ENCODE assay signal across 12 cellular contexts in genomic region chr1:8905582-8906191, GRCh38. TPM values are rescaled to one million over a fixed set of nuclear protein-coding genes. Genes with fewer than 3 reads are reported as not detected.
DNase-seq lines count a peak whose midpoint lies in the region; ATAC-seq and TF ChIP-seq lines count a peak whose summit lies in the region.
"Had no signal": no experiment of that assay in that cellular context is flagged by ENCODE, and none has a peak within 500 bp of the region (broad histone marks: within the 10 kb centered on the region; RNA-seq: fewer than 3 reads in every experiment).

No MANE protein-coding gene starts in this region.

- peak overlapping the region in 4 of 7 donors; percentile 6 to 73 (median 46) for H3K27ac Mint-ChIP-seq in CD4-positive, alpha-beta memory T cell
- peak overlapping the region; percentile 58 for H3K27ac Mint-ChIP-seq in nephron progenitor cell

- no peak overlapping the region for H3K27ac ChIP-seq in CD4-positive, alpha-beta memory T cell (ENCODE audit: low read depth, low read length)

- CTCF ChIA-PET in CD4-positive, alpha-beta memory T cell (lab: Charles Lee; ENCODE audit: partially characterized antibody), result no interaction called here

- DNase-seq in CD4-positive, alpha-beta memory T cell, result no peak
- peak; percentile 15 for DNase-seq in RPMI7951 (ENCODE audit: low read depth)
- DNase-seq in choroid plexus epithelial cell (ENCODE audit: low read depth), result peak; percentile 30
- no peak for DNase-seq in nephron progenitor cell
- no peak for DNase-seq in NCI-H1930 (lab: John Stamatoyannopoulos, UW)
- no peak for DNase-seq in BE2C
- DNase-seq: amygdala, NCI-H187 treated with DMSO at 0.1 percent for 48 hours had no signal

- no peak overlapping the region for H3K4me3 Mint-ChIP-seq in CD4-positive, alpha-beta memory T cell
- H3K4me3 Mint-ChIP-seq in nephron progenitor cell, result no peak overlapping the region

- H3K9me3 ChIP-seq in CD4-positive, alpha-beta memory T cell (ENCODE audit: control insufficient read depth in 1 of 2, low read length in 2 of 2), result no peaks in the 10 kb centered on the region
- H3K9me3 ChIP-seq in BE2C, result no peaks in the 10 kb centered on the region
- H3K9me3 ChIP-seq: prostate gland had no signal

- peaks cover 2% of the 10 kb centered on the region for H3K4me1 ChIP-seq in CD4-positive, alpha-beta memory T cell (ENCODE audit: insufficient read depth, low read length)
- H3K4me1 ChIP-seq in BE2C, result no peaks in the 10 kb centered on the region
- H3K4me1 ChIP-seq: prostate gland had no signal

- ATAC-seq in GM21717 (IDR thresholded peaks at IDR 0.05; ENCODE audit: unreplicated experiment) (no peak), HG03280 (IDR thresholded peaks at IDR 0.05; ENCODE audit: unreplicated experiment) (no peak)

- intact Hi-C loops in CD4-positive, alpha-beta memory T cell (cut with micrococcal nuclease), result no loop called here

- POLR2A ChIA-PET in CD4-positive, alpha-beta memory T cell (lab: Charles Lee; ENCODE audit: partially characterized antibody), result no interaction called here

- H3K27me3 ChIP-seq in CD4-positive, alpha-beta memory T cell (ENCODE audit: insufficient read depth, low read length), result no peaks in the 10 kb centered on the region
- no peaks in the 10 kb centered on the region for H3K27me3 ChIP-seq in BE2C

- H3K27me3 Mint-ChIP-seq in CD4-positive, alpha-beta memory T cell, result peaks cover 0 to 4% of the 10 kb centered on the region in 2 donors
- H3K27me3 Mint-ChIP-seq in nephron progenitor cell (ENCODE audit: low read depth, poor library complexity), result no peaks in the 10 kb centered on the region

- no peaks in the 10 kb centered on the region for H3K36me3 Mint-ChIP-seq in CD4-positive, alpha-beta memory T cell
- H3K36me3 Mint-ChIP-seq in nephron progenitor cell (ENCODE audit: low read depth), result peaks cover 7% of the 10 kb centered on the region

- no peaks in the 10 kb centered on the region for H3K36me3 ChIP-seq in CD4-positive, alpha-beta memory T cell (ENCODE audit: insufficient read depth, low read length)
- H3K36me3 ChIP-seq in BE2C, result no peaks in the 10 kb centered on the region
- H3K36me3 ChIP-seq: prostate gland had no signal

- peaks cover 0 to 8% (median 4%) of the 10 kb centered on the region in 4 donors for H3K4me1 Mint-ChIP-seq in CD4-positive, alpha-beta memory T cell
- H3K4me1 Mint-ChIP-seq in nephron progenitor cell, result peaks cover 14% of the 10 kb centered on the region

- TF ChIP-seq CTCF in choroid plexus epithelial cell (conservative IDR thresholded peaks at IDR 0.05; ENCODE audit: low read depth, low read length) (no peak), nephron progenitor cell (IDR thresholded peaks at IDR 0.05) (no peak), BE2C (IDR thresholded peaks at IDR 0.05; ENCODE audit: low read depth, low read length) (no peak)

- no peaks in the 10 kb centered on the region for H3K9me3 Mint-ChIP-seq in CD4-positive, alpha-beta memory T cell
- H3K9me3 Mint-ChIP-seq in nephron progenitor cell, result no peaks in the 10 kb centered on the region

- H3K4me3 ChIP-seq in CD4-positive, alpha-beta memory T cell (ENCODE audit: low read length in 2 of 2), result no peak overlapping the region
- H3K4me3 ChIP-seq in choroid plexus epithelial cell (ENCODE audit: low read depth, low read length) (no peak overlapping the region), BE2C (ENCODE audit: low read depth, low read length) (no peak overlapping the region)
- H3K4me3 ChIP-seq: prostate gland had no signal

RNA-seq across cellular contexts. Expression of gene ENO1, which starts 27.2 kb away (rescaled TPM):
- total RNA-seq in CD4-positive, alpha-beta memory T cell, result 100 to 1,000 TPM; 291 to 305 TPM
- polyA plus RNA-seq in CD4-positive, alpha-beta memory T cell, result 1,000 to 10,000 TPM; 1,071 to 1,157 TPM
- total RNA-seq in RPMI7951 (2014; rRNA removed; shearing (Covaris generic)), result 4,200 and 4,316 TPM in 2 replicates
- 1,103 TPM for polyA plus RNA-seq in BE2C (2012; ENCODE audit: insufficient read depth, insufficient read length, low read depth)

RNA-seq across cellular contexts. Expression of gene CA6, which starts 40.0 kb away (rescaled TPM):
- not detected for total RNA-seq in CD4-positive, alpha-beta memory T cell
- 1 to 10 TPM in 1 of 2 donors, under 1 TPM in 1; 0.35 to 2.5 TPM for polyA plus RNA-seq in CD4-positive, alpha-beta memory T cell
- total RNA-seq in RPMI7951 (2014; rRNA removed; shearing (Covaris generic)), result not detected in 2 replicates
- polyA plus RNA-seq in BE2C (2012; ENCODE audit: insufficient read depth, insufficient read length, low read depth), result not detected
- total RNA-seq: OCI-LY7, prostate gland had no signal

Comparison
In these comparisons a context has a peak if more than half of its experiments do, and no peak if none do; other contexts are left out.
1. DNase-seq: peak in RPMI7951 (single experiment) and choroid plexus epithelial cell (single experiment); none in CD4-positive, alpha-beta memory T cell (0 of 5), nephron progenitor cell (single experiment), NCI-H1930 (0 of 2) and BE2C (single experiment).
2. RNA of gene ENO1, which starts 27.2 kb away (total RNA-seq): 4,200 to 4,316 TPM in RPMI7951; 291 to 305 TPM in CD4-positive, alpha-beta memory T cell; every median in the first group is over 10 times any median in the second.